23 cellular contexts compared by ENCODE assay signal in the genomic region with DNA sequence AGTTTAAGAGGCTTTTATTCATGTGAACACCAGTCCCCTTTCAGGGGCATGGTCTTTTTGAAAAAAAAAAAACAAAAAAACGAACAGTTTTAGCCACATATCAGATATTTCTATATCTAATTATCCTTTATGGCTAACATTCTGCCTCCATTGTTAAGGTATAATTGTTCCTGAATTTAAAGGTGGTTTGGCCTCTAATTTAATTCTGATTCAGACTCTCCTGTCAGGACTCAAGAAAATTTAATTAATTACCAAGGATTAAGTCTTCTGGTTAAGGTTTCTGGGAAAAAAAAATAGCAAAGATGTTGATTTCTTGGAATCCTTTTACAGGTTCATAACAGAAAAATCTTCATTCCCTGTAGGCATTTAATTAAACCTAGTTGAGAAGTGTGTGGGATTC.
"Had no signal": no experiment of that assay in that cellular context is flagged by ENCODE, and none has a peak within 500 bp of the region (broad histone marks: within the 10 kb centered on the region; RNA-seq: fewer than 3 reads in every experiment).

No MANE protein-coding gene starts in this region.

- H3K36me3 ChIP-seq: neutrophil had no signal

- H3K27me3 ChIP-seq: gastroesophageal sphincter, neutrophil, right atrium auricular region, spleen, suprapubic skin, upper lobe of right lung had no signal

- H3K27ac Mint-ChIP-seq: activated CD4-positive, alpha-beta T cell treated with anti-CD3 and anti-CD28 coated beads for 36 hours; activated CD8-positive, alpha-beta T cell treated with anti-CD3 and anti-CD28 coated beads for 36 hours; activated naive CD8-positive, alpha-beta T cell treated with anti-CD3 and anti-CD28 coated beads, Interleukin-2, amount 50 U/mL, for 24 hours; activated T-cell treated with anti-CD3 and anti-CD28 coated beads, Interleukin-2, amount 50 U/mL, for 72 hours; endodermal cell had no signal

- H3K36me3 Mint-ChIP-seq: naive B cell had no signal

- H3K27ac ChIP-seq: lower lobe of right lung, neutrophil, right atrium auricular region, spleen, upper lobe of right lung, VCaP had no signal

- DNase-seq: activated CD4-positive, alpha-beta T cell treated with anti-CD3 and anti-CD28 coated beads for 36 hours; activated CD8-positive, alpha-beta memory T cell treated with anti-CD3 and anti-CD28 coated beads, Interleukin-2, amount 50 U/mL, for 4 hours; activated CD8-positive, alpha-beta T cell treated with anti-CD3 and anti-CD28 coated beads for 36 hours; activated gamma-delta T cell treated with Interleukin-2 at 50 U/mL for 16 hours; activated naive CD8-positive, alpha-beta T cell treated with anti-CD3 and anti-CD28 coated beads, Interleukin-2, amount 50 U/mL, for 24 hours; activated T-cell treated with anti-CD3 and anti-CD28 coated beads, Interleukin-2, amount 50 U/mL, for 72 hours; dermis blood vessel endothelial cell; endodermal cell; hypothalamus; kidney glomerular epithelial cell; lower lobe of right lung; midbrain; naive B cell; spleen; stimulated activated CD4-positive, alpha-beta T cell treated with anti-CD3 and anti-CD28 coated beads, Interleukin-2, amount 100 ng/mL, for 24 hours; stimulated activated naive CD4-positive, alpha-beta T cell treated with Interleukin-2 at 50 U/mL for 16 hours; T-helper 1 cell; upper lobe of right lung had no signal

- H3K9me3 Mint-ChIP-seq: activated CD8-positive, alpha-beta T cell treated with anti-CD3 and anti-CD28 coated beads for 36 hours; activated naive CD8-positive, alpha-beta T cell treated with anti-CD3 and anti-CD28 coated beads, Interleukin-2, amount 50 U/mL, for 24 hours; activated T-cell treated with anti-CD3 and anti-CD28 coated beads, Interleukin-2, amount 50 U/mL, for 72 hours; endodermal cell; naive B cell had no signal

- H3K4me3 Mint-ChIP-seq: activated CD4-positive, alpha-beta T cell treated with anti-CD3 and anti-CD28 coated beads for 36 hours; activated CD8-positive, alpha-beta T cell treated with anti-CD3 and anti-CD28 coated beads for 36 hours; activated naive CD8-positive, alpha-beta T cell treated with anti-CD3 and anti-CD28 coated beads, Interleukin-2, amount 50 U/mL, for 24 hours; activated T-cell treated with anti-CD3 and anti-CD28 coated beads, Interleukin-2, amount 50 U/mL, for 72 hours; endodermal cell; naive B cell had no signal

- ATAC-seq: activated CD4-positive, alpha-beta T cell treated with anti-CD3 and anti-CD28 coated beads for 36 hours; activated CD8-positive, alpha-beta T cell treated with anti-CD3 and anti-CD28 coated beads for 36 hours; activated naive CD8-positive, alpha-beta T cell treated with anti-CD3 and anti-CD28 coated beads, Interleukin-2, amount 50 U/mL, for 24 hours; activated T-cell treated with anti-CD3 and anti-CD28 coated beads, Interleukin-2, amount 50 U/mL, for 72 hours; gastroesophageal sphincter; lower lobe of right lung; upper lobe of right lung had no signal

- H3K4me1 ChIP-seq: lower lobe of right lung, right atrium auricular region, spleen, suprapubic skin, upper lobe of right lung had no signal

- H3K9me3 ChIP-seq: gastroesophageal sphincter, lower lobe of right lung, neutrophil, right atrium auricular region, spleen, suprapubic skin, upper lobe of right lung had no signal

- H3K4me3 ChIP-seq: gastroesophageal sphincter, lower lobe of right lung, right atrium auricular region, spleen, suprapubic skin, upper lobe of right lung had no signal

- H3K4me1 Mint-ChIP-seq: activated CD4-positive, alpha-beta T cell treated with anti-CD3 and anti-CD28 coated beads for 36 hours; activated naive CD8-positive, alpha-beta T cell treated with anti-CD3 and anti-CD28 coated beads, Interleukin-2, amount 50 U/mL, for 24 hours; naive B cell had no signal
